ENCODE assay signal across 1 cellular context in genomic region chr22:46923394-46923793, GRCh38.
TF ChIP-seq lines count a peak whose summit lies in the region.

No MANE protein-coding gene starts in this region.

TF ChIP-seq in GM23338, 12 proteins besides CTCF, POLR2A, EP300 and RAD21 (continued from another document):
- no peak for TF ChIP-seq ZNF462 (CRISPR knock-in tag; IDR thresholded peaks at IDR 0.05)
- TF ChIP-seq ZNF331 (CRISPR knock-in tag; IDR thresholded peaks at IDR 0.05; ENCODE audit: low read depth) = no peak
- TF ChIP-seq ZNF114 (CRISPR knock-in tag; IDR thresholded peaks at IDR 0.05) = no peak
- no peak for TF ChIP-seq NANOG (IDR thresholded peaks at IDR 0.05; ENCODE audit: borderline replicate concordance)
- TF ChIP-seq EZH2 (IDR thresholded peaks at IDR 0.05; ENCODE audit: low read depth, unreplicated experiment) = no peak
- TF ChIP-seq REST (IDR thresholded peaks at IDR 0.05; ENCODE audit: unreplicated experiment) = no peak
- no peak for TF ChIP-seq ETS1 (IDR thresholded peaks at IDR 0.05)
